Comparison of ENCODE assay signal across 34 cellular contexts in the genomic region with DNA sequence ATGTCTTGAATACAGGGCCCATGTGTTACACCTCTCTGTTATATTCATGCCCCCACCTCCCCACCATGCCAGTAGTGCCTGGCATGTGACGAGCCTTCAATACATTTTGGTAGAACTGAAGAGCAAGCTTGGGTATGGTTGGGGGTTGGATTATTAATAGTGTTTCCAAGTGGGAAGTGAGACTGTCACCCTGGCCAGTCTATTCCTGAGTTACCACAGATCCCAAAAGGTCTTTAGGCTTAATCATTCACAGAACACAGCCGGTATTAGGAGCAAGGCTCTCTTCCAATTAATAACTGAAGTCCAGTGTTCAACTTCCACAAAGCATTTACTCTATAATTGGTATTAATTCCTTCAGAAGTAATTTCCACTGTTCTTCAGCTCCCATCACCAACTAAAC.
DNase-seq lines count a peak whose midpoint lies in the region; ATAC-seq, FAIRE-seq and TF ChIP-seq lines count a peak whose summit lies in the region.
"Had no signal": no experiment of that assay in that cellular context is flagged by ENCODE, and none has a peak within 500 bp of the region (broad histone marks: within the 10 kb centered on the region; RNA-seq: fewer than 3 reads in every experiment).

No MANE protein-coding gene starts in this region.

- H3F3A ChIP-seq in PC-9 (ENCODE audit: insufficient read depth, low read depth) = peaks cover 5% of the 10 kb centered on the region; the same call in 1 of the 2 replicates

- H3K4me1 ChIP-seq in PC-9 (replicated peaks; ENCODE audit: insufficient read depth) (peaks cover 15% of the 10 kb centered on the region), hepatocyte (ENCODE audit: insufficient read depth) (peaks cover 4% of the 10 kb centered on the region)
- H3K4me1 ChIP-seq: left ventricle myocardium inferior, prostate gland, transverse colon had no signal

- TF ChIP-seq CTCF in PC-9 (conservative IDR thresholded peaks at IDR 0.05) (no peak), hepatocyte (IDR thresholded peaks at IDR 0.05; ENCODE audit: poor library complexity) (no peak)

- H4K20me1 ChIP-seq in PC-9 (ENCODE audit: insufficient read depth) (no peaks in the 10 kb centered on the region), hepatocyte (ENCODE audit: insufficient read depth, poor library complexity, severe bottlenecking) (no peaks in the 10 kb centered on the region)

- POLR2A ChIA-PET in PC-9 (lab: Charles Lee; ENCODE audit: unreplicated experiment) = no interaction called here

- peak; percentile 4 for ATAC-seq in GM18909 (IDR thresholded peaks at IDR 0.05; ENCODE audit: poor library complexity, unreplicated experiment)
- ATAC-seq: activated CD4-positive, alpha-beta T cell treated with anti-CD3 and anti-CD28 coated beads for 36 hours; activated CD8-positive, alpha-beta T cell treated with anti-CD3 and anti-CD28 coated beads, Interleukin-2, amount 10 ng/mL, durations not matched to agents 7 days and 5 days; stimulated activated effector memory CD8-positive, alpha-beta T cell treated with anti-CD3 and anti-CD28 coated beads, Interleukin-12 subunit alpha, Interleukin-12 subunit beta, amount 100 ng/mL, for 72 hours had no signal

- no peak for FAIRE-seq in urothelium cell line (lab: Jason Lieb, UNC)
- FAIRE-seq: G401.6, islet of Langerhans had no signal

- H3K36me3 ChIP-seq in PC-9 (ENCODE audit: low read depth) (no peaks in the 10 kb centered on the region), hepatocyte (replicated peaks; ENCODE audit: insufficient read depth, low read depth) (no peaks in the 10 kb centered on the region)
- H3K36me3 ChIP-seq: left ventricle myocardium inferior, MG63, prostate gland, sigmoid colon, transverse colon had no signal

- H2AFZ ChIP-seq in PC-9 (no peak overlapping the region), hepatocyte (no peak overlapping the region)

- DNase-seq in PC-9 (no peak), hepatocyte (ENCODE audit: low spot score) (no peak), renal cortical epithelial cell (ENCODE audit: low read depth) (peak; percentile 58), NCI-H226 (no peak), inferior parietal cortex (ENCODE audit: extremely low spot score) (no peak), urothelium cell line (ENCODE audit: low spot score) (no peak)
- no peak for DNase-seq in activated CD4-positive, alpha-beta T cell treated with anti-CD3 and anti-CD28 coated beads, Interleukin-2, amount 50 U/mL, for 4 hours
- DNase-seq: activated CD4-positive, alpha-beta T cell treated with anti-CD3 and anti-CD28 coated beads for 36 hours; activated CD8-positive, alpha-beta T cell treated with anti-CD3 and anti-CD28 coated beads, Interleukin-2, amount 10 ng/mL, durations not matched to agents 7 days and 5 days; activated effector memory CD4-positive, alpha-beta T cell treated with Interleukin-2 at 50 U/mL for 16 hours; activated naive CD8-positive, alpha-beta T cell treated with anti-CD3 and anti-CD28 coated beads for 36 hours; activated T-cell treated with anti-CD3 and anti-CD28 coated beads for 4 hours; COR-L47; cortex of kidney; DMS53; effector memory CD4-positive, alpha-beta T cell; KBM-7; naive B cell; NCI-H1417; NCI-H2029; NCI-H524 treated with DMSO at 0.1 percent for 48 hours; SHP77; sigmoid colon; stimulated activated CD4-positive, alpha-beta T cell treated with anti-CD3 and anti-CD28 coated beads, Interleukin-15, amount 100 ng/mL, for 24 hours had no signal

- no peak overlapping the region for H3K4me3 ChIP-seq in PC-9
- H3K4me3 ChIP-seq in hepatocyte = no peak overlapping the region
- H3K4me3 ChIP-seq: left ventricle myocardium inferior, MG63, prostate gland, sigmoid colon, transverse colon had no signal

- peak overlapping the region; percentile 51 for H3K27ac ChIP-seq in PC-9
- H3K27ac ChIP-seq in hepatocyte = peak overlapping the region; percentile 19
- H3K27ac ChIP-seq: epithelial cell of prostate, left ventricle myocardium inferior, prostate gland, sigmoid colon, transverse colon, VCaP had no signal

- WGBS in hepatocyte (ENCODE audit: low lambda C conversion rate, missing lambda C conversion rate) = 71% methylated on average over 2 of the region's 2 CpGs

- no peaks in the 10 kb centered on the region for H3K9me2 ChIP-seq in PC-9 (ENCODE audit: insufficient read depth)
- no peaks in the 10 kb centered on the region for H3K9me2 ChIP-seq in hepatocyte (replicated peaks; ENCODE audit: insufficient read depth)

- peak overlapping the region; percentile 51; the same call in 1 of the 2 replicates for H3K4me2 ChIP-seq in PC-9
- no peak overlapping the region for H3K4me2 ChIP-seq in hepatocyte

- no TSS peak for BruUV-seq in PC-9 (replicated peaks; lab: Mats Ljungman, UMichigan)

- intact Hi-C loops in PC-9 (cut with micrococcal nuclease; ENCODE audit: unreplicated experiment) = loop anchor here (1.0 to 5.0 kb wide), 4 partner anchors 171 to 257 kb away; no protein-coding TSS in a partner anchor

- H3K27me3 ChIP-seq in PC-9 (ENCODE audit: insufficient read depth, low read depth) (no peaks in the 10 kb centered on the region), hepatocyte (no peaks in the 10 kb centered on the region)
- H3K27me3 ChIP-seq: MG63, sigmoid colon, transverse colon had no signal

- H3K9me3 ChIP-seq in PC-9 (ENCODE audit: insufficient read depth, low read depth) = no peaks in the 10 kb centered on the region
- H3K9me3 ChIP-seq in hepatocyte (ENCODE audit: low read depth) = no peaks in the 10 kb centered on the region
- H3K9me3 ChIP-seq: left ventricle myocardium inferior, MG63, prostate gland, sigmoid colon, transverse colon had no signal

- CTCF ChIA-PET in PC-9 (lab: Charles Lee) = no interaction called here

- no peaks in the 10 kb centered on the region for H3K79me2 ChIP-seq in PC-9 (ENCODE audit: low read depth)
- H3K79me2 ChIP-seq in hepatocyte = no peaks in the 10 kb centered on the region
